Comparison of ENCODE assay signal across 1 cellular context in the genomic region with DNA sequence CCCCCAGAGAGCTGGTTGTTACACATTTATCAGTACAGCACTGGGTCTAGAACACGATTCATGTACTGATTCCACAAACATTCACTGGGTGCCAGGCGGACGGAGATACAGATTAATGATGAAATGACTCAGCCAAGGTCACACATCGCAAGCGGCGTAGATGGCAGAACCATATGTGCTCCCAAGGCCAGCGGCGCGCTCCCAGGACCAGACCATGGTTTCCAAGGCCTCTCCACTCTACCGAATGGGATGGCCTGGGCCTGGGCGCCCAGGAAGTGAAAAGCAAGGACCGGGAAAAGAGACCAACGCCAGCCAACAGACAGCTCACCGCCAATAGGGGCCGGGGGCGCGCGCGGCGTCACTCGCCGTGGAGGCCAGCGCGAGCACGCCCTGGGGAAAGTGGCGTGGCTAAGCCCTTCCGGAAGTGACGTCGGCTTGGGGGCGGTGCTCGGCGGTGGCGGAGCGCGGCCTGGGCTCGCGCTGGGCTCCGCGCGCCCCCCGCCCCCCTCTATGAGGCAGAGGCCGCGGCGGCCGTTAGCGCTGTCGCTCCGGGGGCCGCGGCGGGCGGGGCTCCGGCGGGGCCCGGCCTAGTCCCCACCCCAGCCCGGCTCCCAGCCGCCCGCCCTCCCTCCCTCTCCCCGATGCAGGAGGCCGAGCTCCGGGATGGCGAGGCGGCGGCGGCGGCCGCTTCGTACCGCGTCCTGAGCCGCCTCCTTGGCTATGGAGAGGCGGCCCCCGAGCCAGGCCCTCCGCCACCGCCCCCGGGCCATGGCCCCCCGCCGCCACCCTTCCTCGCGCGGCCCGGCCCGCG.
TF ChIP-seq lines count a peak whose summit lies in the region.

A gene with protein sequence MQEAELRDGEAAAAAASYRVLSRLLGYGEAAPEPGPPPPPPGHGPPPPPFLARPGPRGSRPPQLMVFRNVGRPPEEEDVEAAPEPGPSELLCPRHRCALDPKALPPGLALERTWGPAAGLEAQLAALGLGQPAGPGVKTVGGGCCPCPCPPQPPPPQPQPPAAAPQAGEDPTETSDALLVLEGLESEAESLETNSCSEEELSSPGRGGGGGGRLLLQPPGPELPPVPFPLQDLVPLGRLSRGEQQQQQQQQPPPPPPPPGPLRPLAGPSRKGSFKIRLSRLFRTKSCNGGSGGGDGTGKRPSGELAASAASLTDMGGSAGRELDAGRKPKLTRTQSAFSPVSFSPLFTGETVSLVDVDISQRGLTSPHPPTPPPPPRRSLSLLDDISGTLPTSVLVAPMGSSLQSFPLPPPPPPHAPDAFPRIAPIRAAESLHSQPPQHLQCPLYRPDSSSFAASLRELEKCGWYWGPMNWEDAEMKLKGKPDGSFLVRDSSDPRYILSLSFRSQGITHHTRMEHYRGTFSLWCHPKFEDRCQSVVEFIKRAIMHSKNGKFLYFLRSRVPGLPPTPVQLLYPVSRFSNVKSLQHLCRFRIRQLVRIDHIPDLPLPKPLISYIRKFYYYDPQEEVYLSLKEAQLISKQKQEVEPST (plus strand): TSS at position 433 of the 811 bp plus-strand sequence. CDS start 209 bp downstream, at position 642.

TF ChIP-seq in HepG2, 621 proteins besides CTCF, POLR2A, EP300 and RAD21 (continued from another document and continues in another):
- TF ChIP-seq, protein P1, sequence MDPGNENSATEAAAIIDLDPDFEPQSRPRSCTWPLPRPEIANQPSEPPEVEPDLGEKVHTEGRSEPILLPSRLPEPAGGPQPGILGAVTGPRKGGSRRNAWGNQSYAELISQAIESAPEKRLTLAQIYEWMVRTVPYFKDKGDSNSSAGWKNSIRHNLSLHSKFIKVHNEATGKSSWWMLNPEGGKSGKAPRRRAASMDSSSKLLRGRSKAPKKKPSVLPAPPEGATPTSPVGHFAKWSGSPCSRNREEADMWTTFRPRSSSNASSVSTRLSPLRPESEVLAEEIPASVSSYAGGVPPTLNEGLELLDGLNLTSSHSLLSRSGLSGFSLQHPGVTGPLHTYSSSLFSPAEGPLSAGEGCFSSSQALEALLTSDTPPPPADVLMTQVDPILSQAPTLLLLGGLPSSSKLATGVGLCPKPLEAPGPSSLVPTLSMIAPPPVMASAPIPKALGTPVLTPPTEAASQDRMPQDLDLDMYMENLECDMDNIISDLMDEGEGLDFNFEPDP (CRISPR knock-in tag; conservative IDR thresholded peaks at IDR 0.05), result 0 out of 2 replicates have a peak, but pooled peaks have one; percentile 59
- TF ChIP-seq, protein P2, sequence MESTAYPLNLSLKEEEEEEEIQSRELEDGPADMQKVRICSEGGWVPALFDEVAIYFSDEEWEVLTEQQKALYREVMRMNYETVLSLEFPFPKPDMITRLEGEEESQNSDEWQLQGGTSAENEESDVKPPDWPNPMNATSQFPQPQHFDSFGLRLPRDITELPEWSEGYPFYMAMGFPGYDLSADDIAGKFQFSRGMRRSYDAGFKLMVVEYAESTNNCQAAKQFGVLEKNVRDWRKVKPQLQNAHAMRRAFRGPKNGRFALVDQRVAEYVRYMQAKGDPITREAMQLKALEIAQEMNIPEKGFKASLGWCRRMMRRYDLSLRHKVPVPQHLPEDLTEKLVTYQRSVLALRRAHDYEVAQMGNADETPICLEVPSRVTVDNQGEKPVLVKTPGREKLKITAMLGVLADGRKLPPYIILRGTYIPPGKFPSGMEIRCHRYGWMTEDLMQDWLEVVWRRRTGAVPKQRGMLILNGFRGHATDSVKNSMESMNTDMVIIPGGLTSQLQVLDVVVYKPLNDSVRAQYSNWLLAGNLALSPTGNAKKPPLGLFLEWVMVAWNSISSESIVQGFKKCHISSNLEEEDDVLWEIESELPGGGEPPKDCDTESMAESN (CRISPR knock-in tag; conservative IDR thresholded peaks at IDR 0.05), result peak; percentile 93
- TF ChIP-seq ZNF644 (CRISPR knock-in tag; IDR thresholded peaks at IDR 0.05; ENCODE audit: low read depth) (peak; percentile 92), SP1 (IDR thresholded peaks at IDR 0.05) (no peak), SP1 (CRISPR knock-in tag; IDR thresholded peaks at IDR 0.05) (peak; percentile 85), KLF16 (CRISPR knock-in tag; IDR thresholded peaks at IDR 0.05) (peak in 1 of 2 experiments; percentile 93; a peak in 2 of 4 replicates), ZNF274 (CRISPR knock-in tag; IDR thresholded peaks at IDR 0.05) (peak; percentile 87), KDM5B (CRISPR knock-in tag; IDR thresholded peaks at IDR 0.05; ENCODE audit: borderline replicate concordance) (peak; percentile 59; the same call in 1 of the 2 replicates), ZNF350 (CRISPR knock-in tag; IDR thresholded peaks at IDR 0.05; ENCODE audit: borderline replicate concordance, low read depth) (peak; percentile 81), DNMT1 (CRISPR knock-in tag; IDR thresholded peaks at IDR 0.05) (no peak), PAF1 (CRISPR knock-in tag; IDR thresholded peaks at IDR 0.05) (no peak), ZNF788 (CRISPR knock-in tag; IDR thresholded peaks at IDR 0.05; ENCODE audit: borderline replicate concordance) (peak; percentile 87; the same call in 1 of the 2 replicates), THAP11 (CRISPR knock-in tag; IDR thresholded peaks at IDR 0.05) (peak; percentile 90), ZNF263 (CRISPR knock-in tag; IDR thresholded peaks at IDR 0.05) (peak; percentile 60), FOXK1 (CRISPR knock-in tag; IDR thresholded peaks at IDR 0.05; ENCODE audit: borderline replicate concordance, low read depth) (peak; percentile 74; the same call in 1 of the 2 replicates), ETV5 (CRISPR knock-in tag; IDR thresholded peaks at IDR 0.05; ENCODE audit: borderline replicate concordance) (peak; percentile 86), ZZZ3 (CRISPR knock-in tag; IDR thresholded peaks at IDR 0.05; ENCODE audit: borderline replicate concordance) (peak; percentile 91), ZNF383 (CRISPR knock-in tag; IDR thresholded peaks at IDR 0.05; ENCODE audit: borderline replicate concordance) (no peak), ZNF550 (CRISPR knock-in tag; IDR thresholded peaks at IDR 0.05; ENCODE audit: borderline replicate concordance) (no peak), IKZF1 (IDR thresholded peaks at IDR 0.05) (no peak), ZNF790 (CRISPR knock-in tag; IDR thresholded peaks at IDR 0.05; ENCODE audit: borderline replicate concordance) (peak; percentile 59; the same call in 1 of the 2 replicates), ZNF546 (CRISPR knock-in tag; conservative IDR thresholded peaks at IDR 0.05) (peak; percentile 69), HDAC6 (IDR thresholded peaks at IDR 0.05; ENCODE audit: low read depth, low read length) (no peak), SNRNP70 (IDR thresholded peaks at IDR 0.05; ENCODE audit: low read depth, low read length) (no peak), CBX1 (IDR thresholded peaks at IDR 0.05; ENCODE audit: low read depth) (peak; percentile 83), ZNF510 (CRISPR knock-in tag; IDR thresholded peaks at IDR 0.05; ENCODE audit: low read depth) (0 out of 2 replicates have a peak, but pooled peaks have one; percentile 41)
- TF ChIP-seq, protein P3, sequence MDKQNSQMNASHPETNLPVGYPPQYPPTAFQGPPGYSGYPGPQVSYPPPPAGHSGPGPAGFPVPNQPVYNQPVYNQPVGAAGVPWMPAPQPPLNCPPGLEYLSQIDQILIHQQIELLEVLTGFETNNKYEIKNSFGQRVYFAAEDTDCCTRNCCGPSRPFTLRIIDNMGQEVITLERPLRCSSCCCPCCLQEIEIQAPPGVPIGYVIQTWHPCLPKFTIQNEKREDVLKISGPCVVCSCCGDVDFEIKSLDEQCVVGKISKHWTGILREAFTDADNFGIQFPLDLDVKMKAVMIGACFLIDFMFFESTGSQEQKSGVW (CRISPR knock-in tag; IDR thresholded peaks at IDR 0.05; ENCODE audit: borderline replicate concordance), result 0 out of 2 replicates have a peak, but pooled peaks have one; percentile 64
- TF ChIP-seq, protein P4, sequence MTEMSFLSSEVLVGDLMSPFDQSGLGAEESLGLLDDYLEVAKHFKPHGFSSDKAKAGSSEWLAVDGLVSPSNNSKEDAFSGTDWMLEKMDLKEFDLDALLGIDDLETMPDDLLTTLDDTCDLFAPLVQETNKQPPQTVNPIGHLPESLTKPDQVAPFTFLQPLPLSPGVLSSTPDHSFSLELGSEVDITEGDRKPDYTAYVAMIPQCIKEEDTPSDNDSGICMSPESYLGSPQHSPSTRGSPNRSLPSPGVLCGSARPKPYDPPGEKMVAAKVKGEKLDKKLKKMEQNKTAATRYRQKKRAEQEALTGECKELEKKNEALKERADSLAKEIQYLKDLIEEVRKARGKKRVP (CRISPR knock-in tag; IDR thresholded peaks at IDR 0.05), result peak in 1 of 2 experiments; percentile 81; a peak in 2 of 4 replicates
- TF ChIP-seq, protein P5, sequence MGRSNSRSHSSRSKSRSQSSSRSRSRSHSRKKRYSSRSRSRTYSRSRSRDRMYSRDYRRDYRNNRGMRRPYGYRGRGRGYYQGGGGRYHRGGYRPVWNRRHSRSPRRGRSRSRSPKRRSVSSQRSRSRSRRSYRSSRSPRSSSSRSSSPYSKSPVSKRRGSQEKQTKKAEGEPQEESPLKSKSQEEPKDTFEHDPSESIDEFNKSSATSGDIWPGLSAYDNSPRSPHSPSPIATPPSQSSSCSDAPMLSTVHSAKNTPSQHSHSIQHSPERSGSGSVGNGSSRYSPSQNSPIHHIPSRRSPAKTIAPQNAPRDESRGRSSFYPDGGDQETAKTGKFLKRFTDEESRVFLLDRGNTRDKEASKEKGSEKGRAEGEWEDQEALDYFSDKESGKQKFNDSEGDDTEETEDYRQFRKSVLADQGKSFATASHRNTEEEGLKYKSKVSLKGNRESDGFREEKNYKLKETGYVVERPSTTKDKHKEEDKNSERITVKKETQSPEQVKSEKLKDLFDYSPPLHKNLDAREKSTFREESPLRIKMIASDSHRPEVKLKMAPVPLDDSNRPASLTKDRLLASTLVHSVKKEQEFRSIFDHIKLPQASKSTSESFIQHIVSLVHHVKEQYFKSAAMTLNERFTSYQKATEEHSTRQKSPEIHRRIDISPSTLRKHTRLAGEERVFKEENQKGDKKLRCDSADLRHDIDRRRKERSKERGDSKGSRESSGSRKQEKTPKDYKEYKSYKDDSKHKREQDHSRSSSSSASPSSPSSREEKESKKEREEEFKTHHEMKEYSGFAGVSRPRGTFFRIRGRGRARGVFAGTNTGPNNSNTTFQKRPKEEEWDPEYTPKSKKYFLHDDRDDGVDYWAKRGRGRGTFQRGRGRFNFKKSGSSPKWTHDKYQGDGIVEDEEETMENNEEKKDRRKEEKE (IDR thresholded peaks at IDR 0.05), result no peak
- TF ChIP-seq, protein P6, sequence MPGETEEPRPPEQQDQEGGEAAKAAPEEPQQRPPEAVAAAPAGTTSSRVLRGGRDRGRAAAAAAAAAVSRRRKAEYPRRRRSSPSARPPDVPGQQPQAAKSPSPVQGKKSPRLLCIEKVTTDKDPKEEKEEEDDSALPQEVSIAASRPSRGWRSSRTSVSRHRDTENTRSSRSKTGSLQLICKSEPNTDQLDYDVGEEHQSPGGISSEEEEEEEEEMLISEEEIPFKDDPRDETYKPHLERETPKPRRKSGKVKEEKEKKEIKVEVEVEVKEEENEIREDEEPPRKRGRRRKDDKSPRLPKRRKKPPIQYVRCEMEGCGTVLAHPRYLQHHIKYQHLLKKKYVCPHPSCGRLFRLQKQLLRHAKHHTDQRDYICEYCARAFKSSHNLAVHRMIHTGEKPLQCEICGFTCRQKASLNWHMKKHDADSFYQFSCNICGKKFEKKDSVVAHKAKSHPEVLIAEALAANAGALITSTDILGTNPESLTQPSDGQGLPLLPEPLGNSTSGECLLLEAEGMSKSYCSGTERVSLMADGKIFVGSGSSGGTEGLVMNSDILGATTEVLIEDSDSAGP (CRISPR knock-in tag; IDR thresholded peaks at IDR 0.05; ENCODE audit: borderline replicate concordance), result peak; percentile 71
- TF ChIP-seq, protein P7, sequence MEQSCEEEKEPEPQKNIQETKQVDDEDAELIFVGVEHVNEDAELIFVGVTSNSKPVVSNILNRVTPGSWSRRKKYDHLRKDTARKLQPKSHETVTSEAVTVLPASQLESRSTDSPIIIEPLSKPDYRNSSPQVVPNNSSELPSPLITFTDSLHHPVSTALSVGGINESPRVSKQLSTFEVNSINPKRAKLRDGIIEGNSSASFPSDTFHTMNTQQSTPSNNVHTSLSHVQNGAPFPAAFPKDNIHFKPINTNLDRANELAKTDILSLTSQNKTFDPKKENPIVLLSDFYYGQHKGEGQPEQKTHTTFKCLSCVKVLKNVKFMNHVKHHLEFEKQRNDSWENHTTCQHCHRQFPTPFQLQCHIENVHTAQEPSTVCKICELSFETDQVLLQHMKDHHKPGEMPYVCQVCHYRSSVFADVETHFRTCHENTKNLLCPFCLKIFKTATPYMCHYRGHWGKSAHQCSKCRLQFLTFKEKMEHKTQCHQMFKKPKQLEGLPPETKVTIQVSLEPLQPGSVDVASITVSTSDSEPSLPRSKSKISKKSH (CRISPR knock-in tag; IDR thresholded peaks at IDR 0.05; ENCODE audit: borderline replicate concordance), result peak; percentile 91
- TF ChIP-seq, protein P8, sequence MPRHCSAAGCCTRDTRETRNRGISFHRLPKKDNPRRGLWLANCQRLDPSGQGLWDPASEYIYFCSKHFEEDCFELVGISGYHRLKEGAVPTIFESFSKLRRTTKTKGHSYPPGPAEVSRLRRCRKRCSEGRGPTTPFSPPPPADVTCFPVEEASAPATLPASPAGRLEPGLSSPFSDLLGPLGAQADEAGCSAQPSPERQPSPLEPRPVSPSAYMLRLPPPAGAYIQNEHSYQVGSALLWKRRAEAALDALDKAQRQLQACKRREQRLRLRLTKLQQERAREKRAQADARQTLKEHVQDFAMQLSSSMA (CRISPR knock-in tag; IDR thresholded peaks at IDR 0.05), result peak; percentile 46; the same call in 1 of the 2 replicates
- TF ChIP-seq, protein P9, sequence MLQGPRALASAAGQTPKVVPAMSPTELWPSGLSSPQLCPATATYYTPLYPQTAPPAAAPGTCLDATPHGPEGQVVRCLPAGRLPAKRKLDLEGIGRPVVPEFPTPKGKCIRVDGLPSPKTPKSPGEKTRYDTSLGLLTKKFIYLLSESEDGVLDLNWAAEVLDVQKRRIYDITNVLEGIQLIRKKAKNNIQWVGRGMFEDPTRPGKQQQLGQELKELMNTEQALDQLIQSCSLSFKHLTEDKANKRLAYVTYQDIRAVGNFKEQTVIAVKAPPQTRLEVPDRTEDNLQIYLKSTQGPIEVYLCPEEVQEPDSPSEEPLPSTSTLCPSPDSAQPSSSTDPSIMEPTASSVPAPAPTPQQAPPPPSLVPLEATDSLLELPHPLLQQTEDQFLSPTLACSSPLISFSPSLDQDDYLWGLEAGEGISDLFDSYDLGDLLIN (CRISPR knock-in tag; IDR thresholded peaks at IDR 0.05; ENCODE audit: borderline replicate concordance), result peak; percentile 59; the same call in 1 of the 2 replicates
- TF ChIP-seq, protein P10, sequence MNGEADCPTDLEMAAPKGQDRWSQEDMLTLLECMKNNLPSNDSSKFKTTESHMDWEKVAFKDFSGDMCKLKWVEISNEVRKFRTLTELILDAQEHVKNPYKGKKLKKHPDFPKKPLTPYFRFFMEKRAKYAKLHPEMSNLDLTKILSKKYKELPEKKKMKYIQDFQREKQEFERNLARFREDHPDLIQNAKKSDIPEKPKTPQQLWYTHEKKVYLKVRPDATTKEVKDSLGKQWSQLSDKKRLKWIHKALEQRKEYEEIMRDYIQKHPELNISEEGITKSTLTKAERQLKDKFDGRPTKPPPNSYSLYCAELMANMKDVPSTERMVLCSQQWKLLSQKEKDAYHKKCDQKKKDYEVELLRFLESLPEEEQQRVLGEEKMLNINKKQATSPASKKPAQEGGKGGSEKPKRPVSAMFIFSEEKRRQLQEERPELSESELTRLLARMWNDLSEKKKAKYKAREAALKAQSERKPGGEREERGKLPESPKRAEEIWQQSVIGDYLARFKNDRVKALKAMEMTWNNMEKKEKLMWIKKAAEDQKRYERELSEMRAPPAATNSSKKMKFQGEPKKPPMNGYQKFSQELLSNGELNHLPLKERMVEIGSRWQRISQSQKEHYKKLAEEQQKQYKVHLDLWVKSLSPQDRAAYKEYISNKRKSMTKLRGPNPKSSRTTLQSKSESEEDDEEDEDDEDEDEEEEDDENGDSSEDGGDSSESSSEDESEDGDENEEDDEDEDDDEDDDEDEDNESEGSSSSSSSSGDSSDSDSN (CRISPR knock-in tag; IDR thresholded peaks at IDR 0.05), result peak; percentile 67
